In the genomic region with DNA sequence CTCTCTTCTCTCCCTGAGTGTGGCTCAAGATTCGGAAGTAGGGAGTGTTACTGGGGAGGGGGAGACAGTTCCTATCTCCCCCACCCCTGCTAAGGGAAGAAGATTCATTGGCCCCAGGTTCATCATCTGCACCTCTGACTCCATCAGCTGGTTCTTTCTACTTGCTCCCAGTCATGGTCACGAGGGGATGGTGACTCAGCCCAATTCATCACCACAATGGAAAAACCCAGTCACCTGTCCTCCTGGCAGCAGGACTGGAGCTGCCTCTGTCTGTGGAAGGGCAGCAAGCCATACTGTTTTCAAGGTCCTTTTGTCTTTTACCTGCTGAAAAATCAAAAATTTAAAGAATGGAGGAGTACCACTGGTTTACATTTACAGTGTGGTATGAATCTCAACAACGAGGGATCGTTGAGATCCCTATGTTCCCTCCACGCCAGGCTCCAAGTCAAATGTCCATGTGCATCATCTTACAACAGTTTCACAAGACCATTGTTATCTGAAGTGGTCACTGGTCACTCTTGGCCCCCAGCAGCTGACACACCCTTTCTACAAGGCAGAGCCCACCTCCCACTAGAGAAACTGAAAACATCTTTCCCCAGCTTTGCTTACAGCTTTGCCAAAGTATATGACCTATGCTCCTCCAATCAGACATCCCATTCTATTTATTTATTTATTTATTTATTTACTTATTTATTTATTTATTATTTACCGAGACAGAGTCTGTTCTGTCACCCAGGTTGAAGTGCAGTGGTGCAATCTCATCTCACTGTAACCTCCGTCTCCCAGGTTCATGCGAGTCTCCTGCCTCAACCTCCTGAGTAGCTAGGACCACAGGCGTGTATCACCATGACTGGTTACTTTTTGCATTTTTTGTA, we compare ENCODE assay signal across 1 cellular context.
TF ChIP-seq lines count a peak whose summit lies in the region.

No MANE protein-coding gene starts in this region.

TF ChIP-seq in HEK293, 187 proteins besides CTCF, POLR2A, EP300 and RAD21 (continued from another document and continues in another):
- TF ChIP-seq PRDM6 (tag by site-specific recombination; IDR thresholded peaks at IDR 0.05), result no peak
- TF ChIP-seq ZNF112 (tag by site-specific recombination; IDR thresholded peaks at IDR 0.05), result no peak
- 0 out of 2 replicates have a peak, but pooled peaks have one; percentile 23 for TF ChIP-seq ZNF335 (tag by site-specific recombination; conservative IDR thresholded peaks at IDR 0.05)
- no peak for TF ChIP-seq ZFP41 (tag by site-specific recombination; IDR thresholded peaks at IDR 0.05; ENCODE audit: borderline replicate concordance)
- TF ChIP-seq RBAK (tag by site-specific recombination; IDR thresholded peaks at IDR 0.05), result no peak
- TF ChIP-seq PBX3 (CRISPR knock-in tag; IDR thresholded peaks at IDR 0.05), result no peak
- TF ChIP-seq ZNF174 (tag by site-specific recombination; IDR thresholded peaks at IDR 0.05), result no peak
- TF ChIP-seq ZNF621 (tag by site-specific recombination; IDR thresholded peaks at IDR 0.05), result no peak
- no peak for TF ChIP-seq ZNF792 (tag by site-specific recombination; IDR thresholded peaks at IDR 0.05)
- no peak for TF ChIP-seq ZFP69B (tag by site-specific recombination; IDR thresholded peaks at IDR 0.05)
- no peak for TF ChIP-seq SETDB1 (IDR thresholded peaks at IDR 0.05; ENCODE audit: insufficient read length, low read length)
- no peak for TF ChIP-seq OSR2 (tag by site-specific recombination; IDR thresholded peaks at IDR 0.05)
- TF ChIP-seq ATF2 (tag by site-specific recombination; IDR thresholded peaks at IDR 0.05; ENCODE audit: low read depth), result no peak
- 0 out of 2 replicates have a peak, but pooled peaks have one; percentile 23 for TF ChIP-seq ZXDB (tag by site-specific recombination; IDR thresholded peaks at IDR 0.05)
- TF ChIP-seq TSHZ1 (tag by site-specific recombination; IDR thresholded peaks at IDR 0.05; ENCODE audit: borderline replicate concordance), result no peak
- TF ChIP-seq, protein P1, sequence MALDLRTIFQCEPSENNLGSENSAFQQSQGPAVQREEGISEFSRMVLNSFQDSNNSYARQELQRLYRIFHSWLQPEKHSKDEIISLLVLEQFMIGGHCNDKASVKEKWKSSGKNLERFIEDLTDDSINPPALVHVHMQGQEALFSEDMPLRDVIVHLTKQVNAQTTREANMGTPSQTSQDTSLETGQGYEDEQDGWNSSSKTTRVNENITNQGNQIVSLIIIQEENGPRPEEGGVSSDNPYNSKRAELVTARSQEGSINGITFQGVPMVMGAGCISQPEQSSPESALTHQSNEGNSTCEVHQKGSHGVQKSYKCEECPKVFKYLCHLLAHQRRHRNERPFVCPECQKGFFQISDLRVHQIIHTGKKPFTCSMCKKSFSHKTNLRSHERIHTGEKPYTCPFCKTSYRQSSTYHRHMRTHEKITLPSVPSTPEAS (tag by site-specific recombination; IDR thresholded peaks at IDR 0.05), result no peak
- no peak for TF ChIP-seq ZNF302 (tag by site-specific recombination; IDR thresholded peaks at IDR 0.05; ENCODE audit: low read depth)
- no peak for TF ChIP-seq PRDM2 (tag by site-specific recombination; IDR thresholded peaks at IDR 0.05; ENCODE audit: borderline replicate concordance)
- 0 out of 2 replicates have a peak, but pooled peaks have one; percentile 16 for TF ChIP-seq ZNF433 (tag by site-specific recombination; IDR thresholded peaks at IDR 0.05; ENCODE audit: low read depth)
- TF ChIP-seq ZNF24 (tag by site-specific recombination; IDR thresholded peaks at IDR 0.05), result no peak
- TF ChIP-seq, protein P2, sequence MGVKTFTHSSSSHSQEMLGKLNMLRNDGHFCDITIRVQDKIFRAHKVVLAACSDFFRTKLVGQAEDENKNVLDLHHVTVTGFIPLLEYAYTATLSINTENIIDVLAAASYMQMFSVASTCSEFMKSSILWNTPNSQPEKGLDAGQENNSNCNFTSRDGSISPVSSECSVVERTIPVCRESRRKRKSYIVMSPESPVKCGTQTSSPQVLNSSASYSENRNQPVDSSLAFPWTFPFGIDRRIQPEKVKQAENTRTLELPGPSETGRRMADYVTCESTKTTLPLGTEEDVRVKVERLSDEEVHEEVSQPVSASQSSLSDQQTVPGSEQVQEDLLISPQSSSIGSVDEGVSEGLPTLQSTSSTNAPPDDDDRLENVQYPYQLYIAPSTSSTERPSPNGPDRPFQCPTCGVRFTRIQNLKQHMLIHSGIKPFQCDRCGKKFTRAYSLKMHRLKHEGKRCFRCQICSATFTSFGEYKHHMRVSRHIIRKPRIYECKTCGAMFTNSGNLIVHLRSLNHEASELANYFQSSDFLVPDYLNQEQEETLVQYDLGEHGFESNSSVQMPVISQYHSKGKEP (tag by site-specific recombination; IDR thresholded peaks at IDR 0.05), result no peak
- TF ChIP-seq ZNF10 (tag by site-specific recombination; IDR thresholded peaks at IDR 0.05), result 0 out of 2 replicates have a peak, but pooled peaks have one; percentile 44
- no peak for TF ChIP-seq INSM2 (tag by site-specific recombination; IDR thresholded peaks at IDR 0.05)
- no peak for TF ChIP-seq ZNF2 (tag by site-specific recombination; IDR thresholded peaks at IDR 0.05)
- peak; percentile 60; the same call in 1 of the 2 replicates for TF ChIP-seq ZNF292 (tag by site-specific recombination; IDR thresholded peaks at IDR 0.05; ENCODE audit: borderline replicate concordance, low read depth)
- peak; percentile 73 for TF ChIP-seq ZNF398 (tag by site-specific recombination; IDR thresholded peaks at IDR 0.05)
